In the genomic region with DNA sequence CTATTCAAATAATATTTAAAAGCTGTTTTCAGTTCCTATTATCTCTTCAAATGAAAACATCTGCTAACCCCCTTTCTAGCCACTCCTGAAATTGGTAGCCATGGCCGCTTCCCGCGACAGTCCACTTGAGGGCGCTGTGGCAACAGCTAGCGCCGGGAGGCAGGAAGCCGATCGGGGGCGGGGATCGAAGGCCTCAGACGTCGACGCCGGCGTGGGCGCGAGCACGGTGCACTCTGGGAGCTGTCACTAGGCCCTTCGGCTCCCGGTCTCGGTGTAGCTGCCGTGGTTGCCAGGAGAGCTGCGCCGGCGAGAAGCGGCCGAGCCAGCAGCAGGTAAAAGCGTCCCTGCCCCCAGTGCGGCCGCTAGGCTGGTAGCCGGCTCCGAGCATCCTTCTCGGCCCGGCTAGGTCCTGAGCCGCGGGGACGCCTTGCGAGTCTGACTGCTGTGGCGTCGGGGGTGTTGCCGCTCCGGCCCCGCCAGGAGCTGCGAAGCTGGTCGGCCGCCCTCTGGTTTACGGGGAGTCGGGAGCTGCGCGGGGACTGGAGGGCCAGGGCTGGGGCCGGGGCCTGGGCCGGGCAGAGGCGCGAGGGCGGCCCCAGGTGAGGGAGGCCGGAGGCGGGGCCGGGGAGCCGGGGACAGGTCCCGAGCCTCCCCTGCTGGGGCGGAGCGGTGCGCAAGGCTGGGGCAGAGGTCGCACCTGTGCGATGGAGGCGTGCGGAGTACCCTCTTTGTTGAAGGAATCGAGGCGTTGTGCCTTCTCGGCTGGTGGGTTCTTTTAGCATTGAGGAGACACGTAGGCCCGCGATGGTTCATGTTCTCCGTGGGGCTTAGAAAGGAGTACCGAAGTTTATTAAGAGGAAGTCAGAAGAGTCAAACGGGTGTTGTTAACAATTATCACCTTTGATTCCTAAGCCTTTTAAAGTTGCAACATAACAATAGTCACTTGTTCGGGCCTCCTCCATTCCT, we compare ENCODE assay signal across 8 cellular contexts. TPM values are rescaled to one million over a fixed set of nuclear protein-coding genes. Genes with fewer than 3 reads are reported as not detected.
A peak's percentile ranks its signal among the peaks of the same experiment; 100 is the strongest.
DNase-seq lines count a peak whose midpoint lies in the region; ATAC-seq and FAIRE-seq lines count a peak whose summit lies in the region.

A gene with protein sequence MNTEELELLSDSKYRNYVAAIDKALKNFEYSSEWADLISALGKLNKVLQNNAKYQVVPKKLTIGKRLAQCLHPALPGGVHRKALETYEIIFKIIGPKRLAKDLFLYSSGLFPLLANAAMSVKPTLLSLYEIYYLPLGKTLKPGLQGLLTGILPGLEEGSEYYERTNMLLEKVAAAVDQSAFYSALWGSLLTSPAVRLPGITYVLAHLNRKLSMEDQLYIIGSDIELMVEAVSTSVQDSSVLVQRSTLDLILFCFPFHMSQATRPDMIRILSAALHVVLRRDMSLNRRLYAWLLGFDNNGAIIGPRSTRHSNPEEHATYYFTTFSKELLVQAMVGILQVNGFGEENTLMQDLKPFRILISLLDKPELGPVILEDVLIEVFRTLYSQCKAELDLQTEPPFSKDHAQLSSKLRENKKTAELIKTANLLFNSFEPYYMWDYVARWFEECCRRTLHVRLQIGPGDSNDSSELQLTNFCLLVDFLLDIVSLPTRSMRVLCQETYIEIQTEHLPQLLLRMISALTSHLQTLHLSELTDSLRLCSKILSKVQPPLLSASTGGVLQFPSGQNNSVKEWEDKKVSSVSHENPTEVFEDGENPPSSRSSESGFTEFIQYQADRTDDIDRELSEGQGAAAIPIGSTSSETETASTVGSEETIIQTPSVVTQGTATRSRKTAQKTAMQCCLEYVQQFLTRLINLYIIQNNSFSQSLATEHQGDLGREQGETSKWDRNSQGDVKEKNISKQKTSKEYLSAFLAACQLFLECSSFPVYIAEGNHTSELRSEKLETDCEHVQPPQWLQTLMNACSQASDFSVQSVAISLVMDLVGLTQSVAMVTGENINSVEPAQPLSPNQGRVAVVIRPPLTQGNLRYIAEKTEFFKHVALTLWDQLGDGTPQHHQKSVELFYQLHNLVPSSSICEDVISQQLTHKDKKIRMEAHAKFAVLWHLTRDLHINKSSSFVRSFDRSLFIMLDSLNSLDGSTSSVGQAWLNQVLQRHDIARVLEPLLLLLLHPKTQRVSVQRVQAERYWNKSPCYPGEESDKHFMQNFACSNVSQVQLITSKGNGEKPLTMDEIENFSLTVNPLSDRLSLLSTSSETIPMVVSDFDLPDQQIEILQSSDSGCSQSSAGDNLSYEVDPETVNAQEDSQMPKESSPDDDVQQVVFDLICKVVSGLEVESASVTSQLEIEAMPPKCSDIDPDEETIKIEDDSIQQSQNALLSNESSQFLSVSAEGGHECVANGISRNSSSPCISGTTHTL (N-terminal part only) (plus strand): TSS at position 224 of the 966 bp plus-strand sequence. CDS start 29,307 bp downstream, outside the sequence.

- POLR2A ChIA-PET in activated CD4-positive, alpha-beta T cell treated with anti-CD3 and anti-CD28 coated beads for 36 hours (lab: Charles Lee) = interaction anchor here (0.6 to 0.9 kb wide), 3 partner anchors 127 to 802 kb away, joined by 3 to 5 read pairs (median 3); no protein-coding TSS in a partner anchor

- H3K4me1 Mint-ChIP-seq in activated CD4-positive, alpha-beta T cell treated with anti-CD3 and anti-CD28 coated beads for 36 hours = peaks cover 47% of the 10 kb centered on the region

- intact Hi-C loops in activated CD4-positive, alpha-beta T cell treated with anti-CD3 and anti-CD28 coated beads for 36 hours (cut with DNase I, micrococcal nuclease) = loop anchor here (1.0 to 5.0 kb wide), 9 partner anchors 126 to 1315 kb away; a partner anchor contains a TSS

- H3K4me2 ChIP-seq in BLaER1 = peak within 1 kb of the TSS; percentile 71

- H3K9me3 Mint-ChIP-seq in activated CD4-positive, alpha-beta T cell treated with anti-CD3 and anti-CD28 coated beads for 36 hours (ENCODE audit: low read depth) = no peaks in the 10 kb centered on the region

- H3K4me1 ChIP-seq in BLaER1 = peaks cover 28% of the 10 kb centered on the region; the same call in 1 of the 2 replicates

- no peaks in the 10 kb centered on the region for H3K27me3 Mint-ChIP-seq in activated CD4-positive, alpha-beta T cell treated with anti-CD3 and anti-CD28 coated beads for 36 hours

- CTCF ChIA-PET in activated CD4-positive, alpha-beta T cell treated with anti-CD3 and anti-CD28 coated beads for 36 hours (lab: Charles Lee) = interaction anchor here (0.6 to 7.1 kb wide), 40 partner anchors 11 to 819 kb away, joined by 3 to 101 read pairs (median 5); a partner anchor contains a TSS

- no peaks in the 10 kb centered on the region for H3K9me3 ChIP-seq in BLaER1

- peak within 1 kb of the TSS; percentile 79 for H3K4me3 ChIP-seq in BLaER1

- ATAC-seq in HG03457 (IDR thresholded peaks at IDR 0.05; ENCODE audit: unreplicated experiment) = peak; percentile 81
- peak; percentile 87 for ATAC-seq in activated CD4-positive, alpha-beta T cell treated with anti-CD3 and anti-CD28 coated beads for 36 hours

- DNase-seq in GM19239 (ENCODE audit: insufficient read length, low spot score) (peak; percentile 59), NCI-H524 (lab: John Stamatoyannopoulos, UW) (peak; percentile 87 to 90), kidney glomerular epithelial cell (lab: John Stamatoyannopoulos, UW) (peak; percentile 94)
- DNase-seq in activated CD4-positive, alpha-beta T cell treated with anti-CD3 and anti-CD28 coated beads for 36 hours = peak; percentile 99
- peak; percentile 90 to 96 for DNase-seq in stimulated activated CD4-positive, alpha-beta T cell treated with anti-CD3 and anti-CD28 coated beads, Interleukin-1b, Interleukin-23, amount 100 ng/mL, for 1 hour (ENCODE audit: low read depth in 2 of 2)

- H3K36me3 Mint-ChIP-seq in activated CD4-positive, alpha-beta T cell treated with anti-CD3 and anti-CD28 coated beads for 36 hours (ENCODE audit: low read depth) = peaks cover under 1% of the 10 kb centered on the region

- H3K27ac Mint-ChIP-seq in activated CD4-positive, alpha-beta T cell treated with anti-CD3 and anti-CD28 coated beads for 36 hours = peak within 1 kb of the TSS; percentile 84

- H3K27me3 ChIP-seq in BLaER1 = no peaks in the 10 kb centered on the region

- H3K4me3 Mint-ChIP-seq in activated CD4-positive, alpha-beta T cell treated with anti-CD3 and anti-CD28 coated beads for 36 hours = peak within 1 kb of the TSS; percentile 88

- no peaks in the 10 kb centered on the region for H4K20me1 ChIP-seq in BLaER1

- peak within 1 kb of the TSS; percentile 59 for H3K27ac ChIP-seq in BLaER1
- H3K27ac ChIP-seq in cingulate gyrus (ENCODE audit: low read depth, low read length) = peak within 1 kb of the TSS; percentile 51

- H3K9ac ChIP-seq in BLaER1 = peak within 1 kb of the TSS; percentile 76

- peak; percentile 94 for FAIRE-seq in GM19239 (lab: Jason Lieb, UNC)

- H3K36me3 ChIP-seq in BLaER1 = no peaks in the 10 kb centered on the region

RNA-seq across cellular contexts. Expression of the gene that starts here (rescaled TPM):
- total RNA-seq in activated CD4-positive, alpha-beta T cell treated with anti-CD3 and anti-CD28 coated beads for 36 hours = 1 to 10 TPM; 5.4 to 7.3 TPM

Comparison
In these comparisons a context has a peak if more than half of its experiments do, and no peak if none do; other contexts are left out.
1. Peak in every context shown above with its lines: DNase-seq, ATAC-seq, H3K4me3 ChIP-seq and H3K27ac ChIP-seq.